Comparison of ENCODE assay signal across 24 cellular contexts in the genomic region with DNA sequence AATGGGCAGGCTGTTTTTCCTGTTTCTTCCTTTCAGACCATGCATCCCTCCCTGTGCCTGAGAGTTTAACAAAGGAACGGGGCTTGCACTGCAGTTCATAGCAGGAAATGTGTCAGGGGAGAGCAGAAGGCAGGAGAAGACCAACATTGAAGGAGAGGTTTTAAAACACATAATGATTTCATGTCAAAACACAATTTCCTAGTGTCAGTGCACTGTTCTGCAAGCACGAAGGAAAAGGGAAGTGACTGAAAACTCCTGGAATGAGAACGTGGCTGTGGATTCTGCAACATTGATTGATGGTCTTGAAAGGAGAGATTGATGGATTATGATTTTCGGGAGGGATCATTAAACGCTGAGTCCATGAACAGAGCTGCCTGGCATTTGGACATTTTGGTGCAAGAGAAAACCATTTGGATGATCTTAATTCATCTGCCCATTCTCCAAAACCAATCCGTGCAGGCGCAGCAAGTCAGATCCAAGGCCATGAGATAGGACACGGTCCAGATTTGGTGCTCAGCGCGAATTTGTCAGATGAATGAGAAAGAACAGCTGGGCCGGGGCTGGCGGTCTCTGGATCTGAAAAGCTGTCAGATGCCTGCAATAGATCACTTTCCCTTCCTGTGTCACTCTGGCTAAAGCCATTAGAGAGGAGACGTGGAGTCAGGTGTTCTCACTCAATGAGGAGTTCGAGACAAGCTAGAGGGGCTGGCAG. TPM values are rescaled to one million over a fixed set of nuclear protein-coding genes. Genes with fewer than 3 reads are reported as not detected.
"Had no signal": no experiment of that assay in that cellular context is flagged by ENCODE, and none has a peak within 500 bp of the region (broad histone marks: within the 10 kb centered on the region; RNA-seq: fewer than 3 reads in every experiment).

No MANE protein-coding gene starts in this region.

- H3K36me3 ChIP-seq: breast epithelium, heart right ventricle, neutrophil, right atrium auricular region, tibial nerve, vagina had no signal

- H3K4me3 ChIP-seq: breast epithelium, heart right ventricle, mucosa of descending colon, right atrium auricular region, skin epidermis, tibial nerve, vagina had no signal

- H3K27me3 ChIP-seq: right atrium auricular region, tibial nerve, vagina had no signal

- ATAC-seq: activated CD4-positive, CD25-positive, alpha-beta regulatory T cell treated with anti-CD3 and anti-CD28 coated beads, Interleukin-2, amount 50 U/mL, for 24 hours; effector memory CD8-positive, alpha-beta T cell; heart right ventricle; left lobe of liver; mucosa of descending colon; naive thymus-derived CD8-positive, alpha-beta T cell had no signal

- H3K27ac ChIP-seq: breast epithelium, epithelial cell of prostate, heart right ventricle, neutrophil, right atrium auricular region, skin epidermis, tibial nerve, vagina had no signal

- H3K9me3 ChIP-seq: breast epithelium, heart right ventricle, mucosa of descending colon, neutrophil, right atrium auricular region, tibial nerve, vagina had no signal

- H3K4me1 ChIP-seq: breast epithelium, heart right ventricle, right atrium auricular region, tibial nerve, vagina had no signal

- DNase-seq: activated naive CD4-positive, alpha-beta T cell treated with Interleukin-2 at 50 U/mL for 16 hours; activated T-cell treated with anti-CD3 and anti-CD28 coated beads for 4 hours; aorta; effector memory CD8-positive, alpha-beta T cell; foreskin melanocyte; heart right ventricle; mucosa of descending colon; naive thymus-derived CD8-positive, alpha-beta T cell; stimulated activated CD4-positive, alpha-beta T cell treated with anti-CD3 and anti-CD28 coated beads, Interleukin-4, amount 100 ng/mL, for 24 hours; stimulated activated naive CD4-positive, alpha-beta T cell; T-helper 9 cell had no signal

RNA-seq across cellular contexts. Expression of a gene that starts 38.4 kb away (rescaled TPM):
- total RNA-seq: activated CD8-positive, alpha-beta memory T cell treated with anti-CD3 and anti-CD28 coated beads for 36 hours; aorta; fibroblast of lung; heart right ventricle; left lobe of liver; mucosa of descending colon; naive thymus-derived CD8-positive, alpha-beta T cell; posterior vena cava; right atrium auricular region; subcutaneous adipose tissue; tibial nerve; vagina had no signal
- polyA plus RNA-seq: fibroblast of lung; naive thymus-derived CD8-positive, alpha-beta T cell had no signal
